Comparison of ENCODE assay signal across 14 cellular contexts in genomic region chr9:95379630-95380029, GRCh38.
DNase-seq lines count a peak whose midpoint lies in the region; ATAC-seq, FAIRE-seq and TF ChIP-seq lines count a peak whose summit lies in the region.
"Had no signal": no experiment of that assay in that cellular context is flagged by ENCODE, and none has a peak within 500 bp of the region (broad histone marks: within the 10 kb centered on the region; RNA-seq: fewer than 3 reads in every experiment).

No MANE protein-coding gene starts in this region.

- H3K36me3 ChIP-seq in DND-41 (ENCODE audit: insufficient read depth, low read length) (no peaks in the 10 kb centered on the region), OCI-LY1 (ENCODE audit: insufficient read depth, low read length) (no peaks in the 10 kb centered on the region)
- H3K36me3 ChIP-seq: gastrocnemius medialis, right atrium auricular region had no signal

- H3K9ac ChIP-seq in DND-41 (ENCODE audit: low read depth, low read length) (no peak overlapping the region), OCI-LY1 (ENCODE audit: low read length) (no peak overlapping the region)

- TF ChIP-seq CTCF in A549 (IDR thresholded peaks at IDR 0.05) (no peak), DND-41 (IDR thresholded peaks at IDR 0.05; ENCODE audit: borderline replicate concordance, extremely low read depth, low read length, poor library complexity, severe bottlenecking) (peak; percentile 5), OCI-LY1 (IDR thresholded peaks at IDR 0.05; ENCODE audit: low read length) (peak; percentile 60), progenitor cell of endocrine pancreas (IDR thresholded peaks at IDR 0.05; ENCODE audit: unreplicated experiment) (no peak)

- TF ChIP-seq RAD21 in A549 (conservative IDR thresholded peaks at IDR 0.05 in 1 of 2, IDR thresholded peaks at IDR 0.05 in 1 of 2): peak in 1 of 2 experiments; percentile 40; a peak in 2 of 5 replicates

- H3K36me3 Mint-ChIP-seq in progenitor cell of endocrine pancreas (ENCODE audit: insufficient read depth): no peaks in the 10 kb centered on the region

- H3K27ac Mint-ChIP-seq in progenitor cell of endocrine pancreas: no peak overlapping the region
- H3K27ac Mint-ChIP-seq: effector memory CD8-positive, alpha-beta T cell had no signal

- H3K4me1 ChIP-seq in A549: peaks cover 39% of the 10 kb centered on the region
- H3K4me1 ChIP-seq in DND-41 (ENCODE audit: insufficient read depth, low read length): no peaks in the 10 kb centered on the region
- H3K4me1 ChIP-seq in OCI-LY1 (ENCODE audit: insufficient read depth, low read length, severe bottlenecking): peaks cover 4% of the 10 kb centered on the region
- H3K4me1 ChIP-seq: gastrocnemius medialis, right atrium auricular region had no signal

- H3K27me3 Mint-ChIP-seq in progenitor cell of endocrine pancreas: no peaks in the 10 kb centered on the region

- H3K27me3 ChIP-seq in DND-41 (ENCODE audit: insufficient read depth, low read length, poor library complexity) (peaks cover 6% of the 10 kb centered on the region), OCI-LY1 (ENCODE audit: insufficient read depth, low read length) (peaks cover 7% of the 10 kb centered on the region; the same call in 1 of the 2 replicates)
- H3K27me3 ChIP-seq: gastrocnemius medialis, right atrium auricular region had no signal

- no peak overlapping the region for H3K4me2 ChIP-seq in A549
- no peak overlapping the region for H3K4me2 ChIP-seq in DND-41 (ENCODE audit: insufficient read depth, low read length)
- no peak overlapping the region for H3K4me2 ChIP-seq in OCI-LY1 (ENCODE audit: low read length)

- H3F3A ChIP-seq in OCI-LY1 (ENCODE audit: insufficient read depth, low read length): no peaks in the 10 kb centered on the region

- TF ChIP-seq POLR2A in A549 (IDR thresholded peaks at IDR 0.05; ENCODE audit: low read length): no peak

- no peak for TF ChIP-seq EP300 in A549 (IDR thresholded peaks at IDR 0.05)

- H4K20me1 ChIP-seq in DND-41 (ENCODE audit: insufficient read depth, low read length) (no peaks in the 10 kb centered on the region), OCI-LY1 (ENCODE audit: insufficient read depth, low read length) (no peaks in the 10 kb centered on the region)

- 90% methylated on average over 5 of the region's 5 CpGs for WGBS in A549 (ENCODE audit: missing lambda C conversion rate)

- DNase-seq in A549 (ENCODE audit: low read depth in 1 of 2, low spot score in 1 of 2): peak in 1 of 2 experiments; percentile 16
- no peak for DNase-seq in DND-41
- DNase-seq in cerebellar cortex (ENCODE audit: low spot score): peak; percentile 31
- no peak for DNase-seq in progenitor cell of endocrine pancreas (ENCODE audit: low spot score, unreplicated experiment)
- DNase-seq: C1 segment of cervical spinal cord, gastrocnemius medialis, MV-4-11, NCI-H510A treated with DMSO at 0.1 percent for 48 hours had no signal

- no peak overlapping the region for H3K4me3 ChIP-seq in A549
- H3K4me3 ChIP-seq in DND-41 (ENCODE audit: low read depth in 1 of 2, low read length in 2 of 2): no peak overlapping the region
- H3K4me3 ChIP-seq in OCI-LY1 (ENCODE audit: low read depth, low read length, poor library complexity, severe bottlenecking): no peak overlapping the region
- H3K4me3 ChIP-seq: gastrocnemius medialis, right atrium auricular region had no signal

- no peaks in the 10 kb centered on the region for H3K4me1 Mint-ChIP-seq in progenitor cell of endocrine pancreas (ENCODE audit: low read depth)

- no peaks in the 10 kb centered on the region for H3K9me2 ChIP-seq in OCI-LY1 (ENCODE audit: low read depth, low read length)

- H3K9me3 ChIP-seq in A549 (no peaks in the 10 kb centered on the region), DND-41 (ENCODE audit: insufficient read depth, low read length, severe bottlenecking) (no peaks in the 10 kb centered on the region), OCI-LY1 (ENCODE audit: low read length) (no peaks in the 10 kb centered on the region)
- H3K9me3 ChIP-seq: gastrocnemius medialis, right atrium auricular region had no signal

- no peak overlapping the region for H3K4me3 Mint-ChIP-seq in progenitor cell of endocrine pancreas (ENCODE audit: low read depth)
- H3K4me3 Mint-ChIP-seq: effector memory CD8-positive, alpha-beta T cell had no signal

- H3K27ac ChIP-seq in A549: no peak overlapping the region
- no peak overlapping the region for H3K27ac ChIP-seq in DND-41 (ENCODE audit: low read length)
- H3K27ac ChIP-seq in OCI-LY1 (ENCODE audit: low read depth, low read length, poor library complexity, severe bottlenecking): no peak overlapping the region
- H3K27ac ChIP-seq: gastrocnemius medialis, right atrium auricular region had no signal

- no peak for FAIRE-seq in A549 (lab: Jason Lieb, UNC)

- POLR2A ChIA-PET in A549 (lab: Yijun Ruan, JAX): no interaction called here

- ATAC-seq in A549: no peak
- ATAC-seq in DND-41 (ENCODE audit: insufficient read depth, low read depth): no peak
- ATAC-seq in HG02981 (IDR thresholded peaks at IDR 0.05; ENCODE audit: unreplicated experiment): no peak
- ATAC-seq in HG02678 (IDR thresholded peaks at IDR 0.05; ENCODE audit: unreplicated experiment): no peak
- ATAC-seq in GM21515 (IDR thresholded peaks at IDR 0.05; ENCODE audit: unreplicated experiment): no peak
- ATAC-seq: effector memory CD8-positive, alpha-beta T cell; gastrocnemius medialis had no signal

- CTCF ChIA-PET in A549 (lab: Yijun Ruan, JAX): interaction anchor here (0.6 to 1.3 kb wide), 3 partner anchors 32 to 560 kb away, joined by 3 read pairs; no protein-coding TSS in a partner anchor

- no peaks in the 10 kb centered on the region for H3K9me3 Mint-ChIP-seq in progenitor cell of endocrine pancreas (ENCODE audit: low read depth)
- H3K9me3 Mint-ChIP-seq: effector memory CD8-positive, alpha-beta T cell had no signal

- H2AFZ ChIP-seq in DND-41 (ENCODE audit: low read depth, low read length) (no peak overlapping the region), OCI-LY1 (ENCODE audit: low read length) (no peak overlapping the region)

- no peaks in the 10 kb centered on the region for H3K79me2 ChIP-seq in DND-41 (ENCODE audit: insufficient read depth, low read length)
- no peaks in the 10 kb centered on the region for H3K79me2 ChIP-seq in OCI-LY1 (ENCODE audit: insufficient read depth, low read length)

TF ChIP-seq in A549, 52 proteins besides CTCF, POLR2A, EP300 and RAD21:
- TF ChIP-seq HOXA7 (CRISPR knock-in tag; IDR thresholded peaks at IDR 0.05): no peak
- TF ChIP-seq HEYL (CRISPR knock-in tag; IDR thresholded peaks at IDR 0.05): no peak
- TF ChIP-seq HDAC2 (IDR thresholded peaks at IDR 0.05): no peak
- TF ChIP-seq GATA3 (IDR thresholded peaks at IDR 0.05; ENCODE audit: borderline replicate concordance): no peak
- TF ChIP-seq SMC3 (IDR thresholded peaks at IDR 0.05): 0 out of 3 replicates have a peak, but pooled peaks have one; percentile 13
- no peak for TF ChIP-seq HMGXB4 (CRISPR knock-in tag; IDR thresholded peaks at IDR 0.05; ENCODE audit: borderline replicate concordance)
- no peak for TF ChIP-seq ESRRA (IDR thresholded peaks at IDR 0.05; ENCODE audit: borderline replicate concordance, low read length)

Comparison
In these comparisons a context has a peak if more than half of its experiments do, and no peak if none do; other contexts are left out.
1. CTCF ChIP-seq: peak in DND-41 (single experiment) and OCI-LY1 (single experiment); none in A549 (single experiment) and progenitor cell of endocrine pancreas (single experiment).